Comparison of ENCODE assay signal across 11 cellular contexts in the genomic region with DNA sequence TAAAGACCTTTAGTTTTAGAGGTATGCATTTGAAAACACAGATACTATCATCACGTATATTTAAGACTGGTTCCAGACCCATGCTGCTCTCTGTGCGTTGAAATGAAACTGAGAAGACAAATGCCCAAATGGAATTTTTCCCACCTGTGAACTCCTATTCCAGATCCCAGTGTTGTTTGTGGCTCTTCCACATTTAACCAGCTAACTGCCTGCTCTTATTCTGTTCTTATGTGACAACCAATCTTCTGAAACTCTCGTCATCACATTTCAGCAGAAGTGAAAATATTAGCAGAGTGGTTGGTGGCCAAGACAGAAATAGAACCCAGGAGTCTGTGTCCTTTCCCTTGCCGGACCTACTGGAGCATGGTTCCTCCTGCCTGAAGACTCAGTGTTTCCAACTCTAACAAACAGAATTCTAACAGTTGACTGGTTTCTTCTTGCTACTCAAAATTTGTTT.
DNase-seq lines count a peak whose midpoint lies in the region; ATAC-seq and TF ChIP-seq lines count a peak whose summit lies in the region.
"Had no signal": no experiment of that assay in that cellular context is flagged by ENCODE, and none has a peak within 500 bp of the region (broad histone marks: within the 10 kb centered on the region; RNA-seq: fewer than 3 reads in every experiment).

No MANE protein-coding gene starts in this region.

- peaks cover 78% of the 10 kb centered on the region for H3K4me1 ChIP-seq in Loucy (ENCODE audit: insufficient read depth, low read length, poor library complexity, severe bottlenecking)
- peaks cover 0 to 37% (median 26%) of the 10 kb centered on the region in 4 donors for H3K4me1 ChIP-seq in tibial artery

- intact Hi-C loops in tibial artery (cut with DNase I; ENCODE audit: low total_unique reads), result no loop called here

- H2AFZ ChIP-seq in Loucy (ENCODE audit: low read length), result no peak overlapping the region

- peak overlapping the region; percentile 8 for H3K4me3 Mint-ChIP-seq in activated T-cell treated with anti-CD3 and anti-CD28 coated beads, Interleukin-2, amount 50 U/mL, for 4 hours
- H3K4me3 Mint-ChIP-seq: T-helper 17 cell had no signal

- DNase-seq in activated T-cell treated with anti-CD3 and anti-CD28 coated beads, Interleukin-2, amount 50 U/mL, for 4 hours, result no peak
- DNase-seq in activated T-cell treated with anti-CD3 and anti-CD28 coated beads for 4 hours (no peak), tibial artery (no peak), SIG-M5 (lab: John Stamatoyannopoulos, UW) (no peak), NCI-H2227 (lab: John Stamatoyannopoulos, UW; ENCODE audit: unreplicated experiment) (no peak), hippocampal formation (lab: John Stamatoyannopoulos, UW) (no peak)
- DNase-seq: 8988T, heart left ventricle, T-helper 17 cell had no signal

- H4K20me1 ChIP-seq in Loucy (ENCODE audit: insufficient read depth, low read length, poor library complexity, severe bottlenecking), result no peaks in the 10 kb centered on the region

- peak overlapping the region; percentile 51 to 70 for H3K27ac ChIP-seq in tibial artery

- H3K36me3 ChIP-seq in Loucy (ENCODE audit: insufficient read depth, low read length) (no peaks in the 10 kb centered on the region), tibial artery (no peaks in the 10 kb centered on the region)
- H3K36me3 ChIP-seq: heart left ventricle had no signal

- H3K4me3 ChIP-seq in Loucy (ENCODE audit: low read length, poor library complexity, severe bottlenecking) (no peak overlapping the region), tibial artery (no peak overlapping the region)
- H3K4me3 ChIP-seq: heart left ventricle had no signal

- TF ChIP-seq CTCF in Loucy (conservative IDR thresholded peaks at IDR 0.05; ENCODE audit: low read length), result no peak
- TF ChIP-seq CTCF in tibial artery (IDR thresholded peaks at IDR 0.05), result no peak

- H3K36me3 Mint-ChIP-seq in activated T-cell treated with anti-CD3 and anti-CD28 coated beads, Interleukin-2, amount 50 U/mL, for 4 hours (ENCODE audit: insufficient read depth), result no peaks in the 10 kb centered on the region

- H3K9me3 Mint-ChIP-seq in activated T-cell treated with anti-CD3 and anti-CD28 coated beads, Interleukin-2, amount 50 U/mL, for 4 hours, result no peaks in the 10 kb centered on the region

- H3K4me2 ChIP-seq in Loucy (ENCODE audit: low read depth, low read length, poor library complexity, severe bottlenecking), result no peak overlapping the region

- H3K27me3 ChIP-seq in Loucy (ENCODE audit: insufficient read depth, low read length, poor library complexity, severe bottlenecking) (no peaks in the 10 kb centered on the region), tibial artery (no peaks in the 10 kb centered on the region)
- H3K27me3 ChIP-seq: heart left ventricle had no signal

- peak overlapping the region; percentile 9 for H3K9ac ChIP-seq in Loucy (ENCODE audit: low read depth, low read length, poor library complexity, severe bottlenecking)

- no peaks in the 10 kb centered on the region for H3K27me3 Mint-ChIP-seq in activated T-cell treated with anti-CD3 and anti-CD28 coated beads, Interleukin-2, amount 50 U/mL, for 4 hours (ENCODE audit: low read depth)
- H3K27me3 Mint-ChIP-seq: T-helper 17 cell had no signal

- H3K9me3 ChIP-seq in Loucy (ENCODE audit: insufficient read depth, low read depth, low read length) (no peaks in the 10 kb centered on the region), tibial artery (no peaks in the 10 kb centered on the region)
- H3K9me3 ChIP-seq: heart left ventricle had no signal

- H3F3A ChIP-seq in Loucy (ENCODE audit: low read depth), result peaks cover 17% of the 10 kb centered on the region

- no peak for ATAC-seq in activated T-cell treated with anti-CD3 and anti-CD28 coated beads, Interleukin-2, amount 50 U/mL, for 4 hours
- peak; percentile 39 for ATAC-seq in HG02623 (IDR thresholded peaks at IDR 0.05; ENCODE audit: unreplicated experiment)
- ATAC-seq: heart left ventricle, T-helper 17 cell had no signal

- H3K9me2 ChIP-seq in Loucy (replicated peaks; ENCODE audit: low read depth, low read length), result no peaks in the 10 kb centered on the region

- no peaks in the 10 kb centered on the region for H3K79me2 ChIP-seq in Loucy (ENCODE audit: insufficient read depth, low read length)

- peaks cover 68% of the 10 kb centered on the region for H3K4me1 Mint-ChIP-seq in activated T-cell treated with anti-CD3 and anti-CD28 coated beads, Interleukin-2, amount 50 U/mL, for 4 hours (ENCODE audit: low read depth)
